1 cellular context compared by ENCODE assay signal in genomic region chr7:99409192-99409572, GRCh38.
TF ChIP-seq lines count a peak whose summit lies in the region.

No MANE protein-coding gene starts in this region.

TF ChIP-seq in K562, 482 proteins besides CTCF, POLR2A, EP300 and RAD21 (continued from another document):
- TF ChIP-seq AFF1 (IDR thresholded peaks at IDR 0.05; ENCODE audit: low read depth in 1 of 2, partially characterized antibody in 2 of 2) (peak in 1 of 2 experiments; percentile 59), CEBPZ (IDR thresholded peaks at IDR 0.05; ENCODE audit: borderline replicate concordance, low read depth, low read length) (no peak), ZNF436 (CRISPR knock-in tag; IDR thresholded peaks at IDR 0.05) (no peak), RBBP5 (IDR thresholded peaks at IDR 0.05; ENCODE audit: borderline replicate concordance, insufficient read depth, low read length, poor library complexity, severe bottlenecking) (no peak), IFI16 (CRISPR knock-in tag; IDR thresholded peaks at IDR 0.05) (no peak), DDX20 (tag; IDR thresholded peaks at IDR 0.05; ENCODE audit: low read depth) (no peak), SMARCA4 (IDR thresholded peaks at IDR 0.05) (peak; percentile 61; the same call in 1 of the 2 replicates), FOXK1 (CRISPR knock-in tag; IDR thresholded peaks at IDR 0.05; ENCODE audit: borderline replicate concordance) (no peak), RFX5 (IDR thresholded peaks at IDR 0.05; ENCODE audit: low read depth, low read length) (no peak), OTX1 (CRISPR knock-in tag; IDR thresholded peaks at IDR 0.05) (no peak), ARID3B (CRISPR knock-in tag; IDR thresholded peaks at IDR 0.05; ENCODE audit: borderline replicate concordance) (no peak), HDAC8 (tag; IDR thresholded peaks at IDR 0.05) (no peak), ZNF140 (CRISPR knock-in tag; IDR thresholded peaks at IDR 0.05) (no peak), SAFB2 (IDR thresholded peaks at IDR 0.05; ENCODE audit: borderline replicate concordance, low read depth, low read length, severe bottlenecking) (no peak), KDM4B (IDR thresholded peaks at IDR 0.05; ENCODE audit: borderline replicate concordance in 2 of 2, low read depth in 1 of 2) (no peak), ZNF778 (CRISPR knock-in tag; IDR thresholded peaks at IDR 0.05) (no peak), MEF2D (tag; conservative IDR thresholded peaks at IDR 0.05; ENCODE audit: low read depth) (0 out of 2 replicates have a peak, but pooled peaks have one; percentile 30), ZNF76 (CRISPR knock-in tag; IDR thresholded peaks at IDR 0.05; ENCODE audit: borderline replicate concordance) (no peak), RBM22 (IDR thresholded peaks at IDR 0.05; ENCODE audit: low read depth, low read length, poor library complexity, severe bottlenecking) (no peak), FUS (optimal IDR thresholded peaks at IDR 0.05; ENCODE audit: low read depth, low read length) (no peak), CHAMP1 (IDR thresholded peaks at IDR 0.05) (no peak), NR2F6 (CRISPR knock-in tag; IDR thresholded peaks at IDR 0.05) (no peak), ZBTB43 (CRISPR knock-in tag; IDR thresholded peaks at IDR 0.05) (no peak), TAF7 (tag; IDR thresholded peaks at IDR 0.05) (no peak), FOXA3 (CRISPR knock-in tag; conservative IDR thresholded peaks at IDR 0.05 in 1 of 2, IDR thresholded peaks at IDR 0.05 in 1 of 2) (no peak), MAZ (CRISPR knock-in tag; conservative IDR thresholded peaks at IDR 0.05 in 1 of 2, IDR thresholded peaks at IDR 0.05 in 1 of 2) (no peak), NFE2 (IDR thresholded peaks at IDR 0.05; ENCODE audit: low read depth) (no peak), NR2C1 (IDR thresholded peaks at IDR 0.05) (no peak), NR2C1 (tag; IDR thresholded peaks at IDR 0.05) (no peak), NCOA4 (IDR thresholded peaks at IDR 0.05; ENCODE audit: partially characterized antibody) (no peak), DIDO1 (tag; IDR thresholded peaks at IDR 0.05; ENCODE audit: low read depth) (no peak), SMAD3 (CRISPR knock-in tag; conservative IDR thresholded peaks at IDR 0.05) (no peak), TSC22D4 (tag; IDR thresholded peaks at IDR 0.05) (no peak), PATZ1 (CRISPR knock-in tag; IDR thresholded peaks at IDR 0.05; ENCODE audit: borderline replicate concordance) (no peak), DPF2 (IDR thresholded peaks at IDR 0.05) (no peak; the same call in 1 of the 2 replicates), TBL1XR1 (IDR thresholded peaks at IDR 0.05; ENCODE audit: low read length in 2 of 2) (no peak)
- TF ChIP-seq, protein P1, sequence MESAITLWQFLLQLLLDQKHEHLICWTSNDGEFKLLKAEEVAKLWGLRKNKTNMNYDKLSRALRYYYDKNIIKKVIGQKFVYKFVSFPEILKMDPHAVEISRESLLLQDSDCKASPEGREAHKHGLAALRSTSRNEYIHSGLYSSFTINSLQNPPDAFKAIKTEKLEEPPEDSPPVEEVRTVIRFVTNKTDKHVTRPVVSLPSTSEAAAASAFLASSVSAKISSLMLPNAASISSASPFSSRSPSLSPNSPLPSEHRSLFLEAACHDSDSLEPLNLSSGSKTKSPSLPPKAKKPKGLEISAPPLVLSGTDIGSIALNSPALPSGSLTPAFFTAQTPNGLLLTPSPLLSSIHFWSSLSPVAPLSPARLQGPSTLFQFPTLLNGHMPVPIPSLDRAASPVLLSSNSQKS (CRISPR knock-in tag; IDR thresholded peaks at IDR 0.05), result no peak
- TF ChIP-seq, protein P2, sequence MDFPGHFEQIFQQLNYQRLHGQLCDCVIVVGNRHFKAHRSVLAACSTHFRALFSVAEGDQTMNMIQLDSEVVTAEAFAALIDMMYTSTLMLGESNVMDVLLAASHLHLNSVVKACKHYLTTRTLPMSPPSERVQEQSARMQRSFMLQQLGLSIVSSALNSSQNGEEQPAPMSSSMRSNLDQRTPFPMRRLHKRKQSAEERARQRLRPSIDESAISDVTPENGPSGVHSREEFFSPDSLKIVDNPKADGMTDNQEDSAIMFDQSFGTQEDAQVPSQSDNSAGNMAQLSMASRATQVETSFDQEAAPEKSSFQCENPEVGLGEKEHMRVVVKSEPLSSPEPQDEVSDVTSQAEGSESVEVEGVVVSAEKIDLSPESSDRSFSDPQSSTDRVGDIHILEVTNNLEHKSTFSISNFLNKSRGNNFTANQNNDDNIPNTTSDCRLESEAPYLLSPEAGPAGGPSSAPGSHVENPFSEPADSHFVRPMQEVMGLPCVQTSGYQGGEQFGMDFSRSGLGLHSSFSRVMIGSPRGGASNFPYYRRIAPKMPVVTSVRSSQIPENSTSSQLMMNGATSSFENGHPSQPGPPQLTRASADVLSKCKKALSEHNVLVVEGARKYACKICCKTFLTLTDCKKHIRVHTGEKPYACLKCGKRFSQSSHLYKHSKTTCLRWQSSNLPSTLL (IDR thresholded peaks at IDR 0.05), result peak; percentile 37; the same call in 1 of the 2 replicates
- TF ChIP-seq, protein P3, sequence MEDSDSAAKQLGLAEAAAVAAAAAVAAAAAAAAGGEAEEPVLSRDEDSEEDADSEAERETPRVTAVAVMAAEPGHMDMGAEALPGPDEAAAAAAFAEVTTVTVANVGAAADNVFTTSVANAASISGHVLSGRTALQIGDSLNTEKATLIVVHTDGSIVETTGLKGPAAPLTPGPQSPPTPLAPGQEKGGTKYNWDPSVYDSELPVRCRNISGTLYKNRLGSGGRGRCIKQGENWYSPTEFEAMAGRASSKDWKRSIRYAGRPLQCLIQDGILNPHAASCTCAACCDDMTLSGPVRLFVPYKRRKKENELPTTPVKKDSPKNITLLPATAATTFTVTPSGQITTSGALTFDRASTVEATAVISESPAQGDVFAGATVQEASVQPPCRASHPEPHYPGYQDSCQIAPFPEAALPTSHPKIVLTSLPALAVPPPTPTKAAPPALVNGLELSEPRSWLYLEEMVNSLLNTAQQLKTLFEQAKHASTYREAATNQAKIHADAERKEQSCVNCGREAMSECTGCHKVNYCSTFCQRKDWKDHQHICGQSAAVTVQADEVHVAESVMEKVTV (CRISPR knock-in tag; IDR thresholded peaks at IDR 0.05), result no peak
TF ChIP-seq in K562: peak in this region for 50.
